6 cellular contexts compared by ENCODE assay signal in genomic region chr1:148793762-148794332, GRCh38. TPM values are rescaled to one million over a fixed set of nuclear protein-coding genes. Genes with fewer than 3 reads are reported as not detected.
"Had no signal": no experiment of that assay in that cellular context is flagged by ENCODE, and none has a peak within 500 bp of the region (broad histone marks: within the 10 kb centered on the region; RNA-seq: fewer than 3 reads in every experiment).

No MANE protein-coding gene starts in this region.

RNA-seq across cellular contexts. Expression of gene NUDT4B, which starts 45.3 kb away (rescaled TPM):
- total RNA-seq: naive thymus-derived CD8-positive, alpha-beta T cell; neural crest cell; osteocyte; sciatic nerve; ureter; vagina had no signal
